In the genomic region with DNA sequence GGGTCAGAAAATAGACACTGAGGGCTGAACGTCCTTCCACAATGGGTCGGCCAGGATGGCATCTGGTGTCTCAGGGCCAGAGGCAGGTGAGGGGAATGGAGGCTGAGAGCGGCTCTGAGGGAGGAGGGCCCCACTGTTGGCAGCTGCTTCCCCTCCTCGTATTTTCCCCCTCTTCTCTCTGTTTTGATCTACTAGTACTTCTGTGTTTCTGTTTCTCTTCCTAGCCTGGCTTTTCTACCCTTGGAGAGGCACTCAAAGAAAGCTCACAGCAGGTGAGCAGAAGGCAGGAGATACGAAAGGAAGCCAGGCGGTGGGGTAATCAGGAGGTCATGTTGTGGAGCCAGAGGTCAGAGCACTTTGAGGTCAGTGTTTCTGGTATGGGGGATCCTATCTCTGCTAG, we compare ENCODE assay signal across 19 cellular contexts.
DNase-seq lines count a peak whose midpoint lies in the region; ATAC-seq and TF ChIP-seq lines count a peak whose summit lies in the region.
"Had no signal": no experiment of that assay in that cellular context is flagged by ENCODE, and none has a peak within 500 bp of the region (broad histone marks: within the 10 kb centered on the region; RNA-seq: fewer than 3 reads in every experiment).

No MANE protein-coding gene starts in this region.

- ATAC-seq in DND-41 (ENCODE audit: insufficient read depth, low read depth) (0 out of 3 replicates have a peak, but pooled peaks have one; percentile 27), GM21717 (IDR thresholded peaks at IDR 0.05; ENCODE audit: unreplicated experiment) (peak; percentile 50), WTC11 (no peak; the same call in 1 of the 2 replicates), HG03442 (IDR thresholded peaks at IDR 0.05; ENCODE audit: unreplicated experiment) (no peak)
- ATAC-seq in activated naive CD4-positive, alpha-beta T cell treated with anti-CD3 and anti-CD28 coated beads, Interleukin-2, amount 50 U/mL, for 72 hours: no peak
- ATAC-seq: HCT116, Panc1 had no signal

- no peaks in the 10 kb centered on the region for H4K20me1 ChIP-seq in DND-41 (ENCODE audit: insufficient read depth, low read length)

- peaks cover 12% of the 10 kb centered on the region for H3K9me3 Mint-ChIP-seq in WTC11
- H3K9me3 Mint-ChIP-seq in activated naive CD4-positive, alpha-beta T cell treated with anti-CD3 and anti-CD28 coated beads, Interleukin-2, amount 50 U/mL, for 72 hours: peaks cover 0 to 6% of the 10 kb centered on the region in 2 donors

- no peak overlapping the region for H3K9ac ChIP-seq in DND-41 (ENCODE audit: low read depth, low read length)
- H3K9ac ChIP-seq: KMS-11 had no signal

- H3K4me1 Mint-ChIP-seq in WTC11: peaks cover 33% of the 10 kb centered on the region
- H3K4me1 Mint-ChIP-seq: B cell; CD4-positive, CD25-positive, alpha-beta regulatory T cell had no signal

- H2AFZ ChIP-seq in DND-41 (ENCODE audit: low read depth, low read length): 0 out of 2 replicates have a peak overlapping the region, but pooled peaks have one; percentile 22

- no peak overlapping the region for H3K4me3 Mint-ChIP-seq in WTC11
- H3K4me3 Mint-ChIP-seq: B cell; CD4-positive, CD25-positive, alpha-beta regulatory T cell had no signal

- H3K4me3 ChIP-seq in DND-41 (ENCODE audit: low read depth in 1 of 2, low read length in 2 of 2) (no peak overlapping the region), transverse colon (no peak overlapping the region)

- no peaks in the 10 kb centered on the region for H3K27me3 Mint-ChIP-seq in WTC11 (ENCODE audit: low read depth)

- POLR2A ChIA-PET in WTC11 (lab: Charles Lee): no interaction called here

- H3K79me2 ChIP-seq in DND-41 (ENCODE audit: insufficient read depth, low read length): no peaks in the 10 kb centered on the region

- H3K36me3 Mint-ChIP-seq in WTC11: no peaks in the 10 kb centered on the region
- H3K36me3 Mint-ChIP-seq in activated naive CD4-positive, alpha-beta T cell treated with anti-CD3 and anti-CD28 coated beads, Interleukin-2, amount 50 U/mL, for 72 hours: peaks cover 0 to 9% of the 10 kb centered on the region in 2 donors
- H3K36me3 Mint-ChIP-seq: CD4-positive, CD25-positive, alpha-beta regulatory T cell had no signal

- no peaks in the 10 kb centered on the region for H3K9me3 ChIP-seq in DND-41 (ENCODE audit: insufficient read depth, low read length, severe bottlenecking)
- H3K9me3 ChIP-seq in transverse colon: no peaks in the 10 kb centered on the region

- no peak for TF ChIP-seq POLR2A in transverse colon (IDR thresholded peaks at IDR 0.05)

- intact Hi-C loops in transverse colon (cut with DNase I; ENCODE audit: low total_unique reads): no loop called here

- in situ Hi-C loops in transverse colon (cut with MboI; ENCODE audit: low pct_ligation_motif_present in 1 of 4, low pct_unique_long_range_greater_than_20kb in 1 of 4, low sequenced_read_pairs in 3 of 4): no loop called here

- no peak for TF ChIP-seq EP300 in transverse colon (IDR thresholded peaks at IDR 0.05; ENCODE audit: low read depth)

- no peak for DNase-seq in DND-41
- no peak for DNase-seq in WTC11 (ENCODE audit: low spot score)
- peak; percentile 23 for DNase-seq in islet precursor cell
- no peak for DNase-seq in transverse colon
- DNase-seq in activated naive CD4-positive, alpha-beta T cell treated with anti-CD3 and anti-CD28 coated beads, Interleukin-2, amount 50 U/mL, for 72 hours (ENCODE audit: low spot score in 2 of 2): no peak
- no peak for DNase-seq in MV-4-11 (lab: John Stamatoyannopoulos, UW)
- DNase-seq: 8988T; CD4-positive, CD25-positive, alpha-beta regulatory T cell; COR-L47; NCI-H1417 treated with DMSO at 0.1 percent for 48 hours; NCI-H187 treated with DMSO at 0.1 percent for 48 hours; NCI-H226; NCI-H526 had no signal

- H3K4me1 ChIP-seq in DND-41 (ENCODE audit: insufficient read depth, low read length) (no peaks in the 10 kb centered on the region), transverse colon (no peaks in the 10 kb centered on the region)

- 65 to 70% methylated on average over 2 to 6 of the region's 6 CpGs for WGBS in transverse colon (ENCODE audit: low coverage in 1 of 2), 2 donors

- CTCF ChIA-PET in WTC11 (lab: Charles Lee): no interaction called here

- TF ChIP-seq CTCF in DND-41 (IDR thresholded peaks at IDR 0.05; ENCODE audit: borderline replicate concordance, extremely low read depth, low read length, poor library complexity, severe bottlenecking) (no peak), WTC11 (IDR thresholded peaks at IDR 0.05) (no peak), transverse colon (IDR thresholded peaks at IDR 0.05) (no peak)

- H3K27ac ChIP-seq in DND-41 (ENCODE audit: low read length) (no peak overlapping the region), transverse colon (no peak overlapping the region)
- H3K27ac ChIP-seq: KMS-11 had no signal

- H3K4me2 ChIP-seq in DND-41 (ENCODE audit: insufficient read depth, low read length): no peak overlapping the region
- H3K4me2 ChIP-seq: KMS-11 had no signal

- H3K36me3 ChIP-seq in DND-41 (ENCODE audit: insufficient read depth, low read length) (no peaks in the 10 kb centered on the region), transverse colon (no peaks in the 10 kb centered on the region)

- H3K27me3 ChIP-seq in DND-41 (ENCODE audit: insufficient read depth, low read length, poor library complexity) (no peaks in the 10 kb centered on the region), transverse colon (no peaks in the 10 kb centered on the region)

- peak overlapping the region; percentile 43; the same call in 1 of the 2 replicates for H3K27ac Mint-ChIP-seq in WTC11
- H3K27ac Mint-ChIP-seq in activated naive CD4-positive, alpha-beta T cell treated with anti-CD3 and anti-CD28 coated beads, Interleukin-2, amount 50 U/mL, for 72 hours: peak overlapping the region in 1 of 2 donors; percentile 13
- H3K27ac Mint-ChIP-seq: B cell had no signal

TF ChIP-seq in WTC11, 78 proteins besides CTCF, POLR2A, EP300 and RAD21:
- TF ChIP-seq MXD4 (CRISPR knock-in tag; IDR thresholded peaks at IDR 0.05; ENCODE audit: borderline replicate concordance) (no peak), FOXK1 (CRISPR knock-in tag; IDR thresholded peaks at IDR 0.05) (0 out of 2 replicates have a peak, but pooled peaks have one; percentile 16)

Comparison
In these comparisons a context has a peak if more than half of its experiments do, and no peak if none do; other contexts are left out.
1. ATAC-seq: peak in DND-41 (single experiment) and GM21717 (single experiment); none in WTC11 (single experiment), activated naive CD4-positive, alpha-beta T cell treated with anti-CD3 and anti-CD28 coated beads, Interleukin-2, amount 50 U/mL, for 72 hours (0 of 2) and HG03442 (single experiment).